Comparison of ENCODE assay signal across 14 cellular contexts in the genomic region with DNA sequence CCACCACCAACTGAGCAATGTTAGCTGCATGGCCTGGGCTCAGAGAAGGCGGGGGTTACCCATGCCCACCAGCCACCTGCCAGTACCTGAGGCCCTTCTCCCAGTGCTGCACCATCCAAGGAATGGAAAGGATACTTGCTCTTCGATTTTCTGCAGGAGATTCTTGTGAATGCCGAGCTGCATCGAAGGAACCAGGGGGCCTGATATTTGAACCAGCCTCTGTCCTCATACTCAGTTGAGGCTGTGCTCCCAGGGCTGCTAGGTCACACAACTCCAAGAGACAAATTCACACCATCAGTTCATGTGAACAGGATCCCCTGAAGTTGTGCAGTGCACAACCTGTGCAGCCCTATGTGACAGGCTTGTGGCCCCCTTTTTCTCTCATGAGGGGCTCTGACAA. TPM values are rescaled to one million over a fixed set of nuclear protein-coding genes. Genes with fewer than 3 reads are reported as not detected.
A peak's percentile ranks its signal among the peaks of the same experiment; 100 is the strongest.
DNase-seq lines count a peak whose midpoint lies in the region; ATAC-seq and TF ChIP-seq lines count a peak whose summit lies in the region.
"Had no signal": no experiment of that assay in that cellular context is flagged by ENCODE, and none has a peak within 500 bp of the region (broad histone marks: within the 10 kb centered on the region; RNA-seq: fewer than 3 reads in every experiment).

No MANE protein-coding gene starts in this region.

- peak; percentile 3 for DNase-seq in activated T-cell treated with anti-CD3 and anti-CD28 coated beads, Interleukin-2, amount 50 U/mL, for 1 hour
- DNase-seq in activated T-cell treated with anti-CD3 and anti-CD28 coated beads, Interleukin-2, amount 50 U/mL, for 4 hours = no peak
- peak; percentile 13 for DNase-seq in activated CD4-positive, alpha-beta memory T cell treated with anti-CD3 and anti-CD28 coated beads, Interleukin-2, amount 10 ng/mL, durations not matched to agents 7 days and 5 days
- DNase-seq in left lobe of liver (ENCODE audit: low spot score) (peak; percentile 26), stomach (peak; percentile 10), MV-4-11 (lab: John Stamatoyannopoulos, UW) (no peak), GM03348 (ENCODE audit: low spot score) (no peak), KBM-7 (no peak)
- DNase-seq: MG63, NCI-H2107 had no signal

- no peaks in the 10 kb centered on the region for H3K9me3 Mint-ChIP-seq in activated T-cell treated with anti-CD3 and anti-CD28 coated beads, Interleukin-2, amount 50 U/mL, for 4 hours
- no peaks in the 10 kb centered on the region for H3K9me3 Mint-ChIP-seq in activated CD4-positive, alpha-beta memory T cell treated with anti-CD3 and anti-CD28 coated beads, Interleukin-2, amount 10 ng/mL, durations not matched to agents 7 days and 5 days

- CTCF ChIA-PET in activated CD4-positive, alpha-beta memory T cell treated with anti-CD3 and anti-CD28 coated beads, Interleukin-2, amount 10 ng/mL, durations not matched to agents 7 days and 5 days (lab: Charles Lee) = interaction anchor here (1.2 to 2.6 kb wide), 9 partner anchors 8 to 149 kb away, joined by 4 to 16 read pairs (median 4); partner anchors contain the start of gene PLA2G4F

- no peaks in the 10 kb centered on the region for H3K27me3 ChIP-seq in stomach
- H3K27me3 ChIP-seq: MG63 had no signal

- no peak overlapping the region for H3K4me3 ChIP-seq in stomach
- H3K4me3 ChIP-seq: GM12878, MG63 had no signal

- TF ChIP-seq CTCF in stomach (IDR thresholded peaks at IDR 0.05) = no peak

- H3K27ac Mint-ChIP-seq in activated CD4-positive, alpha-beta memory T cell treated with anti-CD3 and anti-CD28 coated beads, Interleukin-2, amount 10 ng/mL, durations not matched to agents 7 days and 5 days = no peak overlapping the region

- H3K27me3 Mint-ChIP-seq in activated T-cell treated with anti-CD3 and anti-CD28 coated beads, Interleukin-2, amount 50 U/mL, for 4 hours (ENCODE audit: low read depth) = no peaks in the 10 kb centered on the region
- H3K27me3 Mint-ChIP-seq in activated CD4-positive, alpha-beta memory T cell treated with anti-CD3 and anti-CD28 coated beads, Interleukin-2, amount 10 ng/mL, durations not matched to agents 7 days and 5 days = peaks cover 4% of the 10 kb centered on the region

- H3K4me1 Mint-ChIP-seq in activated T-cell treated with anti-CD3 and anti-CD28 coated beads, Interleukin-2, amount 50 U/mL, for 4 hours (ENCODE audit: low read depth) = no peaks in the 10 kb centered on the region
- peaks cover 3% of the 10 kb centered on the region for H3K4me1 Mint-ChIP-seq in activated CD4-positive, alpha-beta memory T cell treated with anti-CD3 and anti-CD28 coated beads, Interleukin-2, amount 10 ng/mL, durations not matched to agents 7 days and 5 days

- no peak overlapping the region for H3K27ac ChIP-seq in stomach

- no peak for ATAC-seq in activated T-cell treated with anti-CD3 and anti-CD28 coated beads, Interleukin-2, amount 50 U/mL, for 4 hours
- no peak for ATAC-seq in left lobe of liver
- ATAC-seq: Right ventricle myocardium inferior had no signal

- H3K36me3 ChIP-seq in stomach = no peaks in the 10 kb centered on the region
- H3K36me3 ChIP-seq: MG63 had no signal

- WGBS in stomach, 5 donors = 80 to 96% (median 94%) methylated on average over 4 of the region's 4 CpGs

- no peak for TF ChIP-seq POLR2A in stomach (IDR thresholded peaks at IDR 0.05)

- intact Hi-C loops in stomach (cut with DNase I; ENCODE audit: low total_unique reads) = loop anchor here (5.0 kb wide), 1 partner anchor 71 kb away; no protein-coding TSS in a partner anchor

- H3K9me3 ChIP-seq in stomach = no peaks in the 10 kb centered on the region
- H3K9me3 ChIP-seq: MG63 had no signal

- POLR2A ChIA-PET in activated CD4-positive, alpha-beta memory T cell treated with anti-CD3 and anti-CD28 coated beads, Interleukin-2, amount 10 ng/mL, durations not matched to agents 7 days and 5 days (lab: Charles Lee) = no interaction called here

- no peaks in the 10 kb centered on the region for H3K36me3 Mint-ChIP-seq in activated T-cell treated with anti-CD3 and anti-CD28 coated beads, Interleukin-2, amount 50 U/mL, for 4 hours (ENCODE audit: insufficient read depth)
- H3K36me3 Mint-ChIP-seq in activated CD4-positive, alpha-beta memory T cell treated with anti-CD3 and anti-CD28 coated beads, Interleukin-2, amount 10 ng/mL, durations not matched to agents 7 days and 5 days (ENCODE audit: low read depth) = no peaks in the 10 kb centered on the region

- in situ Hi-C loops in KBM-7 (cut with MboI; ENCODE audit: low pct_unique_long_range_greater_than_20kb, low sequenced_read_pairs) = no loop called here

- no peaks in the 10 kb centered on the region for H3K4me1 ChIP-seq in stomach

- no peak overlapping the region for H3K4me3 Mint-ChIP-seq in activated T-cell treated with anti-CD3 and anti-CD28 coated beads, Interleukin-2, amount 50 U/mL, for 4 hours
- no peak overlapping the region for H3K4me3 Mint-ChIP-seq in activated CD4-positive, alpha-beta memory T cell treated with anti-CD3 and anti-CD28 coated beads, Interleukin-2, amount 10 ng/mL, durations not matched to agents 7 days and 5 days

- TF ChIP-seq EP300 in stomach (IDR thresholded peaks at IDR 0.05) = no peak

RNA-seq across cellular contexts. Expression of gene PLA2G4F, which starts 18.0 kb away (rescaled TPM):
- total RNA-seq in activated T-cell treated with anti-CD3 and anti-CD28 coated beads, Interleukin-2, amount 50 U/mL, for 4 hours = under 1 TPM in 1 of 3 donors, not detected in 2; 0.30 TPM
- not detected for total RNA-seq in activated CD4-positive, alpha-beta memory T cell treated with anti-CD3 and anti-CD28 coated beads, Interleukin-2, amount 10 ng/mL, durations not matched to agents 7 days and 5 days
- 0.25 TPM for total RNA-seq in left lobe of liver
- 10 to 100 TPM in 4 of 5 donors, 1 to 10 TPM in 1; 3.5 to 41.4 (median 12.9) TPM for total RNA-seq in stomach
- 1 to 10 TPM; 1.9 to 4.7 (median 3.8) TPM for polyA plus RNA-seq in stomach
- total RNA-seq: A673, G401, GM12878 had no signal
- polyA plus RNA-seq: GM12878 had no signal

RNA-seq across cellular contexts. Expression of gene PLA2G4D, which starts 44.0 kb away (rescaled TPM):
- total RNA-seq in activated T-cell treated with anti-CD3 and anti-CD28 coated beads, Interleukin-2, amount 50 U/mL, for 4 hours = not detected
- total RNA-seq in activated CD4-positive, alpha-beta memory T cell treated with anti-CD3 and anti-CD28 coated beads, Interleukin-2, amount 10 ng/mL, durations not matched to agents 7 days and 5 days = not detected
- total RNA-seq in left lobe of liver = not detected
- total RNA-seq in stomach = 1 to 10 TPM in 2 of 5 donors, not detected in 3; 1.2 to 2.9 TPM
- polyA plus RNA-seq in stomach = 1 to 10 TPM in 1 of 3 donors, under 1 TPM in 1, not detected in 1; 0.18 to 3.2 TPM
- total RNA-seq: A673, GM12878, Right ventricle myocardium inferior had no signal

Comparison
In these comparisons a context has a peak if more than half of its experiments do, and no peak if none do; other contexts are left out.
1. DNase-seq: peak in activated T-cell treated with anti-CD3 and anti-CD28 coated beads, Interleukin-2, amount 50 U/mL, for 1 hour (single experiment), activated CD4-positive, alpha-beta memory T cell treated with anti-CD3 and anti-CD28 coated beads, Interleukin-2, amount 10 ng/mL, durations not matched to agents 7 days and 5 days (single experiment), left lobe of liver (single experiment) and stomach (single experiment); none in activated T-cell treated with anti-CD3 and anti-CD28 coated beads, Interleukin-2, amount 50 U/mL, for 4 hours (single experiment), MV-4-11 (single experiment), GM03348 (single experiment) and KBM-7 (single experiment).